ENCODE assay signal across 8 cellular contexts in genomic region chr19:51926426-51926783, GRCh38. TPM values are rescaled to one million over a fixed set of nuclear protein-coding genes. Genes with fewer than 3 reads are reported as not detected.
A peak's percentile ranks its signal among the peaks of the same experiment; 100 is the strongest.
DNase-seq lines count a peak whose midpoint lies in the region; ATAC-seq and TF ChIP-seq lines count a peak whose summit lies in the region.

No MANE protein-coding gene starts in this region.

- H2AFZ ChIP-seq in fibroblast of lung (ENCODE audit: low read length) (peak overlapping the region; percentile 100), trophoblast cell (ENCODE audit: insufficient read depth, low read length, poor library complexity) (peak overlapping the region; percentile 90)

- DNase-seq in Calu3: no peak
- DNase-seq in SK-N-MC (ENCODE audit: low read depth, low spot score): no peak
- no peak for DNase-seq in fibroblast of lung (ENCODE audit: low read depth in 2 of 2)
- no peak for DNase-seq in trophoblast cell
- DNase-seq in DMS114 treated with DMSO at 0.1 percent for 48 hours (lab: John Stamatoyannopoulos, UW; ENCODE audit: unreplicated experiment): no peak
- DNase-seq in cerebellum (ENCODE audit: low spot score): no peak

- no peak overlapping the region for H2BK5ac ChIP-seq in trophoblast cell (ENCODE audit: low read depth, low read length, poor library complexity)

- peak overlapping the region; percentile 74 for H4K12ac ChIP-seq in trophoblast cell (ENCODE audit: low read depth, low read length)

- H4K20me1 ChIP-seq in fibroblast of lung (ENCODE audit: control insufficient read depth, extremely low read depth, insufficient read depth, low read length): no peaks in the 10 kb centered on the region

- H4K8ac ChIP-seq in trophoblast cell (ENCODE audit: low read depth, low read length): peak overlapping the region; percentile 89

- no peak overlapping the region for H2BK12ac ChIP-seq in trophoblast cell (ENCODE audit: low read length)

- H3K9me3 Mint-ChIP-seq in Calu3 (ENCODE audit: low read depth, unreplicated experiment): peaks cover 25% of the 10 kb centered on the region

- no TSS peak for BruUV-seq in Calu3 (replicated peaks; lab: Mats Ljungman, UMichigan)

- peak overlapping the region; percentile 38 for H4K91ac ChIP-seq in trophoblast cell (ENCODE audit: low read depth, low read length)

- peaks cover 18% of the 10 kb centered on the region for H3K4me1 Mint-ChIP-seq in Calu3 (ENCODE audit: low read depth, unreplicated experiment)

- no peak overlapping the region for H3K18ac ChIP-seq in trophoblast cell (ENCODE audit: low read length)

- H3K27ac ChIP-seq in SK-N-MC (peak overlapping the region; percentile 88; the same call in 1 of the 2 replicates), fibroblast of lung (ENCODE audit: insufficient read depth, low read length) (peak overlapping the region; percentile 71), trophoblast cell (ENCODE audit: low read depth, low read length) (no peak overlapping the region)

- peaks cover 22% of the 10 kb centered on the region for H3K36me3 ChIP-seq in SK-N-MC (ENCODE audit: insufficient read depth, low read length)
- no peaks in the 10 kb centered on the region for H3K36me3 ChIP-seq in fibroblast of lung (ENCODE audit: control insufficient read depth, insufficient read depth, low read length)
- peaks cover 0 to 2% of the 10 kb centered on the region in 2 experiments for H3K36me3 ChIP-seq in trophoblast cell (ENCODE audit: control insufficient read depth in 1 of 2, insufficient read depth in 2 of 2, low read length in 2 of 2)

- H3K9me3 ChIP-seq in SK-N-MC (ENCODE audit: low read depth, low read length) (peaks cover 9% of the 10 kb centered on the region; the same call in 1 of the 2 replicates), fibroblast of lung (ENCODE audit: control insufficient read depth, insufficient read depth, low read depth, low read length) (peaks cover 1% of the 10 kb centered on the region), trophoblast cell (ENCODE audit: insufficient read depth, low read depth, low read length) (peaks cover 15% of the 10 kb centered on the region)

- H3K4me1 ChIP-seq in fibroblast of lung (ENCODE audit: control insufficient read depth, extremely low read depth, insufficient read depth, low read length) (no peaks in the 10 kb centered on the region), trophoblast cell (ENCODE audit: control insufficient read depth in 1 of 2, insufficient read depth in 2 of 2, low read length in 2 of 2) (peaks cover 5 to 7% of the 10 kb centered on the region in 2 experiments)

- H3K36me3 Mint-ChIP-seq in Calu3 (ENCODE audit: insufficient read depth, unreplicated experiment): peaks cover 26% of the 10 kb centered on the region

- H2AK5ac ChIP-seq in trophoblast cell (ENCODE audit: low read length): no peak overlapping the region

- H3K27me3 ChIP-seq in fibroblast of lung (ENCODE audit: control insufficient read depth, insufficient read depth, low read length) (no peaks in the 10 kb centered on the region), trophoblast cell (ENCODE audit: insufficient read depth, low read length) (no peaks in the 10 kb centered on the region)

- peaks cover 8% of the 10 kb centered on the region for H3K79me1 ChIP-seq in trophoblast cell (ENCODE audit: low read length)

- H3K9ac ChIP-seq in SK-N-MC (ENCODE audit: insufficient read length) (no peak overlapping the region), fibroblast of lung (ENCODE audit: insufficient read depth, low read length) (no peak overlapping the region), trophoblast cell (ENCODE audit: low read length) (no peak overlapping the region)

- no peak overlapping the region for H3K4ac ChIP-seq in trophoblast cell (ENCODE audit: low read depth, low read length)

- TF ChIP-seq CTCF in Calu3 (IDR thresholded peaks at IDR 0.05; ENCODE audit: unreplicated experiment): no peak
- no peak for TF ChIP-seq CTCF in fibroblast of lung (conservative IDR thresholded peaks at IDR 0.05 in 1 of 2, IDR thresholded peaks at IDR 0.05 in 1 of 2; ENCODE audit: low read depth in 1 of 2, low read length in 2 of 2)

- peak overlapping the region; percentile 79 for H3K4me3 Mint-ChIP-seq in Calu3 (ENCODE audit: low read depth, unreplicated experiment)

- H3K4me3 ChIP-seq in SK-N-MC (peak overlapping the region; percentile 88), fibroblast of lung (replicated peaks in 1 of 4; ENCODE audit: control extremely low read depth in 1 of 4, insufficient read depth in 1 of 4, low read depth in 3 of 4, low read length in 4 of 4) (peak overlapping the region; percentile 74 to 97 (median 86)), trophoblast cell (ENCODE audit: low read depth, low read length) (no peak overlapping the region)

- H3K4me2 ChIP-seq in fibroblast of lung (ENCODE audit: extremely low read depth, insufficient read depth, low read length) (peak overlapping the region; percentile 86), trophoblast cell (ENCODE audit: low read length) (peak overlapping the region; percentile 71)

- CTCF ChIA-PET in Calu3 (lab: Charles Lee): no interaction called here

- no peak overlapping the region for H3K23ac ChIP-seq in trophoblast cell (ENCODE audit: low read length)

- no CpG with 5 or more reads among the region's 11 CpGs for WGBS in trophoblast cell (ENCODE audit: extremely low coverage, insufficient coverage, insufficient read length)

- no peak for ATAC-seq in HG03439 (IDR thresholded peaks at IDR 0.05; ENCODE audit: unreplicated experiment)
- no peak for ATAC-seq in HG03432 (IDR thresholded peaks at IDR 0.05; ENCODE audit: unreplicated experiment)

- H3K79me2 ChIP-seq in fibroblast of lung (ENCODE audit: control insufficient read depth, insufficient read depth, low read length): no peaks in the 10 kb centered on the region
- H3K79me2 ChIP-seq in trophoblast cell (ENCODE audit: control insufficient read depth, insufficient read depth, low read length, poor library complexity): peaks cover 12% of the 10 kb centered on the region

- no peak overlapping the region for H3K14ac ChIP-seq in trophoblast cell (ENCODE audit: low read length)

- no peaks in the 10 kb centered on the region for H3K27me3 Mint-ChIP-seq in Calu3 (ENCODE audit: unreplicated experiment)

- intact Hi-C loops in Calu3 (cut with micrococcal nuclease; ENCODE audit: unreplicated experiment): loop anchor here (2.0 kb wide), 1 partner anchor 22 kb away; the partner anchor contains the start of gene ZNF649

- H3K27ac Mint-ChIP-seq in Calu3 (ENCODE audit: unreplicated experiment): peak overlapping the region; percentile 72

- H2BK120ac ChIP-seq in trophoblast cell (ENCODE audit: insufficient read depth, low read length, poor library complexity): no peak overlapping the region

RNA-seq across cellular contexts. Expression of gene ZNF613, which starts 0.9 kb away (rescaled TPM):
- total RNA-seq in Calu3 (2022) (7.2 and 9.3 TPM in 2 replicates), fibroblast of lung (10.8 and 11.2 TPM in 2 replicates), cerebellum (12.4 TPM)
- 3.8 and 4.6 TPM in 2 replicates for polyA plus RNA-seq in fibroblast of lung
- 2.4 and 3.4 TPM in 2 replicates for polyA plus RNA-seq in fibroblast of lung (2012)
- 0.11 and 3.1 TPM in 2 replicates for polyA minus RNA-seq in fibroblast of lung (ENCODE audit: low replicate concordance)
- polyA plus RNA-seq in trophoblast cell (2013): 3.6 and 3.8 TPM in 2 replicates

RNA-seq across cellular contexts. Expression of gene ZNF649, which starts 21.6 kb away (rescaled TPM):
- total RNA-seq in Calu3 (2022): 14.6 and 15.5 TPM in 2 replicates
- total RNA-seq in fibroblast of lung: 6.2 and 6.9 TPM in 2 replicates
- 4.6 and 5.6 TPM in 2 replicates for polyA plus RNA-seq in fibroblast of lung
- 3.3 and 3.9 TPM in 2 replicates for polyA plus RNA-seq in fibroblast of lung (2012)
- polyA minus RNA-seq in fibroblast of lung (ENCODE audit: low replicate concordance): 1.3 and 6.8 TPM in 2 replicates
- 10.0 and 11.0 TPM in 2 replicates for polyA plus RNA-seq in trophoblast cell (2013)
- 28.0 TPM for total RNA-seq in cerebellum

RNA-seq across cellular contexts. Expression of gene ZNF577, which starts 38.7 kb away (rescaled TPM):
- total RNA-seq in Calu3 (2022): 15.0 and 16.1 TPM in 2 replicates
- 8.9 and 9.0 TPM in 2 replicates for total RNA-seq in fibroblast of lung
- polyA plus RNA-seq in fibroblast of lung: 4.1 and 4.6 TPM in 2 replicates
- polyA plus RNA-seq in fibroblast of lung (2012): 2.6 and 4.2 TPM in 2 replicates
- polyA minus RNA-seq in fibroblast of lung (ENCODE audit: low replicate concordance): 4.7 TPM in 1 of 2 replicates, not detected in the other
- 7.9 and 8.9 TPM in 2 replicates for polyA plus RNA-seq in trophoblast cell (2013)
- 36.3 TPM for total RNA-seq in cerebellum
